ENCODE assay signal across 24 cellular contexts in genomic region chr4:148271166-148271565, GRCh38.
"Had no signal": no experiment of that assay in that cellular context is flagged by ENCODE, and none has a peak within 500 bp of the region (broad histone marks: within the 10 kb centered on the region; RNA-seq: fewer than 3 reads in every experiment).

No MANE protein-coding gene starts in this region.

- H3K4me3 ChIP-seq: coronary artery had no signal

- H3K27ac ChIP-seq: brain microvascular endothelial cell, coronary artery, WERI-Rb-1 had no signal

- DNase-seq: activated B cell treated with CpG ODN at 0.5 μM for 24 hours; activated CD4-positive, alpha-beta T cell treated with anti-CD3 and anti-CD28 coated beads for 48 hours; activated CD4-positive, alpha-beta T cell treated with anti-CD3 and anti-CD28 coated beads, Interleukin-2, amount 50 U/mL, for 1 hour; activated CD4-positive, alpha-beta T cell treated with anti-CD3 and anti-CD28 coated beads, Interleukin-2, amount 50 U/mL, for 48 hours; activated CD8-positive, alpha-beta memory T cell treated with anti-CD3 and anti-CD28 coated beads for 24 hours; activated CD8-positive, alpha-beta T cell treated with anti-CD3 and anti-CD28 coated beads for 36 hours; activated effector memory CD4-positive, alpha-beta T cell treated with Interleukin-2 at 50 U/mL for 16 hours; activated gamma-delta T cell treated with Interleukin-2 at 50 U/mL for 16 hours; activated naive CD4-positive, alpha-beta T cell treated with anti-CD3 and anti-CD28 coated beads, Interleukin-2, amount 50 U/mL, for 16 hours; activated naive CD4-positive, alpha-beta T cell treated with Interleukin-2 at 50 U/mL for 16 hours; activated T-cell treated with anti-CD3 and anti-CD28 coated beads, Interleukin-2, amount 50 U/mL, for 4 hours; amniotic stem cell; anterior cingulate cortex; brain microvascular endothelial cell; effector CD4-positive, alpha-beta T cell; effector memory CD8-positive, alpha-beta T cell; foreskin fibroblast; glutamatergic neuron; T-helper 9 cell; WERI-Rb-1 had no signal

- H3K36me3 ChIP-seq: brain microvascular endothelial cell, WERI-Rb-1 had no signal

- H3K27me3 ChIP-seq: brain microvascular endothelial cell had no signal

- ATAC-seq: activated CD4-positive, CD25-positive, alpha-beta regulatory T cell treated with anti-CD3 and anti-CD28 coated beads, Interleukin-2, amount 50 U/mL, for 24 hours; activated CD8-positive, alpha-beta T cell treated with anti-CD3 and anti-CD28 coated beads for 36 hours; activated T-cell treated with anti-CD3 and anti-CD28 coated beads, Interleukin-2, amount 50 U/mL, for 4 hours; activated T-helper 17 cell treated with anti-CD3 and anti-CD28 coated beads, Interleukin-2, amount 50 U/mL, for 72 hours; effector memory CD8-positive, alpha-beta T cell; esophagus mucosa had no signal
